In genomic region chr1:35573198-35573775, GRCh38 we compare ENCODE assay signal across 9 cellular contexts. TPM values are rescaled to one million over a fixed set of nuclear protein-coding genes. Genes with fewer than 3 reads are reported as not detected.
DNase-seq lines count a peak whose midpoint lies in the region; ATAC-seq and TF ChIP-seq lines count a peak whose summit lies in the region.
"Had no signal": no experiment of that assay in that cellular context is flagged by ENCODE, and none has a peak within 500 bp of the region (broad histone marks: within the 10 kb centered on the region; RNA-seq: fewer than 3 reads in every experiment).

Gene TFAP2E, plus strand, starts transcription at chr1:35573314. Its CDS starts 264 bp downstream, at chr1:35573578.

- POLR2A ChIA-PET in activated CD8-positive, alpha-beta T cell treated with anti-CD3 and anti-CD28 coated beads for 36 hours (lab: Charles Lee), result interaction anchor here (0.8 to 2.0 kb wide), 2 partner anchors 142 to 155 kb away, joined by 3 to 5 read pairs; no protein-coding TSS in a partner anchor

- H3K4me3 Mint-ChIP-seq in activated CD8-positive, alpha-beta T cell treated with anti-CD3 and anti-CD28 coated beads for 36 hours, result no peak within 1 kb of the TSS
- H3K4me3 Mint-ChIP-seq in osteocyte (ENCODE audit: unreplicated experiment), result peak within 1 kb of the TSS; percentile 74

- intact Hi-C loops in activated CD8-positive, alpha-beta T cell treated with anti-CD3 and anti-CD28 coated beads for 36 hours (cut with micrococcal nuclease), result loop anchor here (5.0 kb wide), 1 partner anchor 144 kb away; the partner anchor contains the start of gene C1orf216
- intact Hi-C loops in Right ventricle myocardium inferior (cut with DNase I), result no loop called here

- H3K36me3 Mint-ChIP-seq in activated CD8-positive, alpha-beta T cell treated with anti-CD3 and anti-CD28 coated beads for 36 hours (ENCODE audit: low read depth), result no peaks in the 10 kb centered on the region
- no peaks in the 10 kb centered on the region for H3K36me3 Mint-ChIP-seq in osteocyte (ENCODE audit: unreplicated experiment)
- H3K36me3 Mint-ChIP-seq: CD4-positive, CD25-positive, alpha-beta regulatory T cell had no signal

- no peaks in the 10 kb centered on the region for H3K9me3 Mint-ChIP-seq in activated CD8-positive, alpha-beta T cell treated with anti-CD3 and anti-CD28 coated beads for 36 hours
- no peaks in the 10 kb centered on the region for H3K9me3 Mint-ChIP-seq in osteocyte (ENCODE audit: unreplicated experiment)

- H3K27me3 Mint-ChIP-seq in activated CD8-positive, alpha-beta T cell treated with anti-CD3 and anti-CD28 coated beads for 36 hours, result peaks cover 10% of the 10 kb centered on the region
- peaks cover 19% of the 10 kb centered on the region for H3K27me3 Mint-ChIP-seq in osteocyte (ENCODE audit: unreplicated experiment)

- TF ChIP-seq CTCF in activated CD8-positive, alpha-beta T cell treated with anti-CD3 and anti-CD28 coated beads for 36 hours (IDR thresholded peaks at IDR 0.05), result no peak
- TF ChIP-seq CTCF in osteocyte (IDR thresholded peaks at IDR 0.05), result peak; percentile 4
- TF ChIP-seq CTCF in omental fat pad (IDR thresholded peaks at IDR 0.05), result no peak

- ATAC-seq in activated CD8-positive, alpha-beta T cell treated with anti-CD3 and anti-CD28 coated beads for 36 hours, result no peak
- ATAC-seq in Right ventricle myocardium inferior (no peak), HG03378 (IDR thresholded peaks at IDR 0.05; ENCODE audit: unreplicated experiment) (no peak), omental fat pad (ENCODE audit: low FRiP score) (no peak)

- H3K27ac Mint-ChIP-seq in activated CD8-positive, alpha-beta T cell treated with anti-CD3 and anti-CD28 coated beads for 36 hours, result no peak within 1 kb of the TSS
- H3K27ac Mint-ChIP-seq in osteocyte (ENCODE audit: unreplicated experiment), result no peak within 1 kb of the TSS

- H3K4me1 Mint-ChIP-seq in activated CD8-positive, alpha-beta T cell treated with anti-CD3 and anti-CD28 coated beads for 36 hours (ENCODE audit: low read depth), result peaks cover 16% of the 10 kb centered on the region
- H3K4me1 Mint-ChIP-seq in osteocyte (ENCODE audit: unreplicated experiment), result peaks cover 14% of the 10 kb centered on the region

- CTCF ChIA-PET in activated CD8-positive, alpha-beta T cell treated with anti-CD3 and anti-CD28 coated beads for 36 hours (lab: Charles Lee), result interaction anchor here (1.1 to 3.1 kb wide), 7 partner anchors 9 to 203 kb away, joined by 3 to 22 read pairs (median 10); partner anchors contain the start of gene CLSPN

- DNase-seq in NCI-H146 (lab: John Stamatoyannopoulos, UW) (peak; percentile 24), NCI-H146 treated with DMSO at 0.1 percent for 48 hours (lab: John Stamatoyannopoulos, UW; ENCODE audit: unreplicated experiment) (no peak), Right ventricle myocardium inferior (ENCODE audit: missing footprints) (peak; percentile 75), osteocyte (ENCODE audit: extremely low spot score, unreplicated experiment) (no peak), omental fat pad (ENCODE audit: low spot score) (no peak)
- DNase-seq in activated CD8-positive, alpha-beta T cell treated with anti-CD3 and anti-CD28 coated beads for 36 hours, result peak; percentile 31
- DNase-seq in stimulated activated CD4-positive, alpha-beta T cell treated with anti-CD3 and anti-CD28 coated beads, Interleukin-4, amount 100 ng/mL, for 1 hour, result no peak
- DNase-seq: CD4-positive, CD25-positive, alpha-beta regulatory T cell had no signal

RNA-seq across cellular contexts. Expression of gene TFAP2E, which starts in this region (rescaled TPM):
- total RNA-seq in activated CD8-positive, alpha-beta T cell treated with anti-CD3 and anti-CD28 coated beads for 36 hours, result under 1 TPM; 0.56 to 0.58 TPM
- not detected for total RNA-seq in Right ventricle myocardium inferior
- total RNA-seq in osteocyte, result 0.35 and 0.57 TPM in 2 replicates
- under 1 TPM; 0.25 to 0.72 (median 0.50) TPM for total RNA-seq in omental fat pad

Comparison
In these comparisons a context has a peak if more than half of its experiments do, and no peak if none do; other contexts are left out.
1. Peak in DNase-seq in activated CD8-positive, alpha-beta T cell treated with anti-CD3 and anti-CD28 coated beads for 36 hours; RNA of the gene not detected or under 1 TPM.
2. Peak in DNase-seq in Right ventricle myocardium inferior; RNA of the gene not detected or under 1 TPM.